ENCODE assay signal across 8 cellular contexts in the genomic region with DNA sequence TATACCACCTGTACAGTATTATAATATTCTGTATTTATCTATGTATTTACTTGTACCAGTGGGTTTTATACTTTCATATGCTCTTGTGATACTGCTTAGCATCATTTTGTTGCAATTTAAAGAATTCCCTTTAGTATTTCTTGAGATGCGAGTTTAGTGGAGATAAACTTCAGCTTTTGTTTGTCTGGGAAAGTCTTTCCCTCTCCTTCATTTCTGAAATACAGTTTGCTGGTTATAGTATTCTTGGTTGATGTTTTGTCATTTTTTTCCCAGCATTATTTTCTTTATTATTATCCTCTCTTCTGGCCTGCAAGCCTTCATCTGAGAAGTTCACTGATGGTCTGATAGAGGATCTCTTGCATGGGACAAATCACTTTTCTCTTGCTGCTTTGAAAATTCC.
"Had no signal": no experiment of that assay in that cellular context is flagged by ENCODE, and none has a peak within 500 bp of the region (broad histone marks: within the 10 kb centered on the region; RNA-seq: fewer than 3 reads in every experiment).

No MANE protein-coding gene starts in this region.

- H3K36me3 ChIP-seq: HAP-1 had no signal

- H3K27ac ChIP-seq: GM23248 had no signal

- H3K4me1 ChIP-seq: HAP-1 had no signal

- H3K9ac ChIP-seq: GM23248 had no signal

- DNase-seq: GM23248, GOT3, H7, H9, HCEC 1CT, HFFc6 had no signal

- H3K4me3 ChIP-seq: GM23248, GM23338, HAP-1 had no signal

- H3K9me3 ChIP-seq: HAP-1 had no signal
